1 cellular context compared by ENCODE assay signal in the genomic region with DNA sequence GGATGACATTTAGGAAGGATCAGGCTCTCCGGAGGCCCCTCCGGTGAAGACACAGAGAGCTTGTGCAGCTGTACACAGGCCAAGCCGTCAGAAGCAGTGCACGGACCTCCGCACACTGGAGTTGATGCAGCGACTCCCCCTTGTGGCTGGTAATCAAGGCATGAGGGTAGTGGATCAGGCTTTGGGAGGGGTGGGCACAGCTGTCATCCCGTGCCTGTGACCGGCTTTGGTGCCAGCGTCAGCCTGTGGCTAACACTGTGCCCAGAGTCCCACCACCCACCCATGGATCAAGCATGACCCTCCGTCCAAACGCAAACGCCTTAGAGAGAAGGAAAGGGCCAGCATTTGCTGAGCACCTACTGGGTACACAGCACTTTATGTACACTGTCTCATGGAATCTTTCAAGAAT.
TF ChIP-seq lines count a peak whose summit lies in the region.

No MANE protein-coding gene starts in this region.

TF ChIP-seq in HepG2, 621 proteins besides CTCF, POLR2A, EP300 and RAD21 (continued from another document):
- TF ChIP-seq, protein P1, sequence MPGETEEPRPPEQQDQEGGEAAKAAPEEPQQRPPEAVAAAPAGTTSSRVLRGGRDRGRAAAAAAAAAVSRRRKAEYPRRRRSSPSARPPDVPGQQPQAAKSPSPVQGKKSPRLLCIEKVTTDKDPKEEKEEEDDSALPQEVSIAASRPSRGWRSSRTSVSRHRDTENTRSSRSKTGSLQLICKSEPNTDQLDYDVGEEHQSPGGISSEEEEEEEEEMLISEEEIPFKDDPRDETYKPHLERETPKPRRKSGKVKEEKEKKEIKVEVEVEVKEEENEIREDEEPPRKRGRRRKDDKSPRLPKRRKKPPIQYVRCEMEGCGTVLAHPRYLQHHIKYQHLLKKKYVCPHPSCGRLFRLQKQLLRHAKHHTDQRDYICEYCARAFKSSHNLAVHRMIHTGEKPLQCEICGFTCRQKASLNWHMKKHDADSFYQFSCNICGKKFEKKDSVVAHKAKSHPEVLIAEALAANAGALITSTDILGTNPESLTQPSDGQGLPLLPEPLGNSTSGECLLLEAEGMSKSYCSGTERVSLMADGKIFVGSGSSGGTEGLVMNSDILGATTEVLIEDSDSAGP (CRISPR knock-in tag; IDR thresholded peaks at IDR 0.05; ENCODE audit: borderline replicate concordance), result 0 out of 2 replicates have a peak, but pooled peaks have one; percentile 21
- no peak for TF ChIP-seq SMAD3 (CRISPR knock-in tag; IDR thresholded peaks at IDR 0.05)
- TF ChIP-seq, protein P2, sequence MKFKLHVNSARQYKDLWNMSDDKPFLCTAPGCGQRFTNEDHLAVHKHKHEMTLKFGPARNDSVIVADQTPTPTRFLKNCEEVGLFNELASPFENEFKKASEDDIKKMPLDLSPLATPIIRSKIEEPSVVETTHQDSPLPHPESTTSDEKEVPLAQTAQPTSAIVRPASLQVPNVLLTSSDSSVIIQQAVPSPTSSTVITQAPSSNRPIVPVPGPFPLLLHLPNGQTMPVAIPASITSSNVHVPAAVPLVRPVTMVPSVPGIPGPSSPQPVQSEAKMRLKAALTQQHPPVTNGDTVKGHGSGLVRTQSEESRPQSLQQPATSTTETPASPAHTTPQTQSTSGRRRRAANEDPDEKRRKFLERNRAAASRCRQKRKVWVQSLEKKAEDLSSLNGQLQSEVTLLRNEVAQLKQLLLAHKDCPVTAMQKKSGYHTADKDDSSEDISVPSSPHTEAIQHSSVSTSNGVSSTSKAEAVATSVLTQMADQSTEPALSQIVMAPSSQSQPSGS (CRISPR knock-in tag; IDR thresholded peaks at IDR 0.05), result no peak
- TF ChIP-seq KDM2A (CRISPR knock-in tag; IDR thresholded peaks at IDR 0.05; ENCODE audit: borderline replicate concordance, low read depth), result no peak
- TF ChIP-seq IRF2 (CRISPR knock-in tag; IDR thresholded peaks at IDR 0.05), result no peak
- TF ChIP-seq, protein P3, sequence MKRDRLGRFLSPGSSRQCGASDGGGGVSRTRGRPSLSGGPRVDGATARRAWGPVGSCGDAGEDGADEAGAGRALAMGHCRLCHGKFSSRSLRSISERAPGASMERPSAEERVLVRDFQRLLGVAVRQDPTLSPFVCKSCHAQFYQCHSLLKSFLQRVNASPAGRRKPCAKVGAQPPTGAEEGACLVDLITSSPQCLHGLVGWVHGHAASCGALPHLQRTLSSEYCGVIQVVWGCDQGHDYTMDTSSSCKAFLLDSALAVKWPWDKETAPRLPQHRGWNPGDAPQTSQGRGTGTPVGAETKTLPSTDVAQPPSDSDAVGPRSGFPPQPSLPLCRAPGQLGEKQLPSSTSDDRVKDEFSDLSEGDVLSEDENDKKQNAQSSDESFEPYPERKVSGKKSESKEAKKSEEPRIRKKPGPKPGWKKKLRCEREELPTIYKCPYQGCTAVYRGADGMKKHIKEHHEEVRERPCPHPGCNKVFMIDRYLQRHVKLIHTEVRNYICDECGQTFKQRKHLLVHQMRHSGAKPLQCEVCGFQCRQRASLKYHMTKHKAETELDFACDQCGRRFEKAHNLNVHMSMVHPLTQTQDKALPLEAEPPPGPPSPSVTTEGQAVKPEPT (CRISPR knock-in tag; IDR thresholded peaks at IDR 0.05; ENCODE audit: low read depth), result no peak
- TF ChIP-seq, protein P4, sequence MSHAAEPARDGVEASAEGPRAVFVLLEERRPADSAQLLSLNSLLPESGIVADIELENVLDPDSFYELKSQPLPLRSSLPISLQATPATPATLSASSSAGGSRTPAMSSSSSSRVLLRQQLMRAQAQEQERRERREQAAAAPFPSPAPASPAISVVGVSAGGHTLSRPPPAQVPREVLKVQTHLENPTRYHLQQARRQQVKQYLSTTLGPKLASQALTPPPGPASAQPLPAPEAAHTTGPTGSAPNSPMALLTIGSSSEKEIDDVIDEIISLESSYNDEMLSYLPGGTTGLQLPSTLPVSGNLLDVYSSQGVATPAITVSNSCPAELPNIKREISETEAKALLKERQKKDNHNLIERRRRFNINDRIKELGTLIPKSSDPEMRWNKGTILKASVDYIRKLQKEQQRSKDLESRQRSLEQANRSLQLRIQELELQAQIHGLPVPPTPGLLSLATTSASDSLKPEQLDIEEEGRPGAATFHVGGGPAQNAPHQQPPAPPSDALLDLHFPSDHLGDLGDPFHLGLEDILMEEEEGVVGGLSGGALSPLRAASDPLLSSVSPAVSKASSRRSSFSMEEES (CRISPR knock-in tag; IDR thresholded peaks at IDR 0.05), result no peak
- TF ChIP-seq FOXO4 (CRISPR knock-in tag; conservative IDR thresholded peaks at IDR 0.05), result no peak
- TF ChIP-seq ZNF704 (CRISPR knock-in tag; IDR thresholded peaks at IDR 0.05; ENCODE audit: borderline replicate concordance), result no peak
- TF ChIP-seq CENPX (CRISPR knock-in tag; IDR thresholded peaks at IDR 0.05), result no peak
- no peak for TF ChIP-seq MAZ (IDR thresholded peaks at IDR 0.05; ENCODE audit: borderline replicate concordance, low read depth, low read length)
- TF ChIP-seq MAZ (CRISPR knock-in tag; IDR thresholded peaks at IDR 0.05; ENCODE audit: low read depth), result 0 out of 2 replicates have a peak, but pooled peaks have one; percentile 25
- TF ChIP-seq BCL6 (CRISPR knock-in tag; IDR thresholded peaks at IDR 0.05), result no peak
- no peak for TF ChIP-seq ZNF678 (CRISPR knock-in tag; IDR thresholded peaks at IDR 0.05)
- TF ChIP-seq RXRA (CRISPR knock-in tag; IDR thresholded peaks at IDR 0.05), result no peak
- no peak for TF ChIP-seq ZNF629 (CRISPR knock-in tag; conservative IDR thresholded peaks at IDR 0.05)
- no peak for TF ChIP-seq ZFP41 (CRISPR knock-in tag; IDR thresholded peaks at IDR 0.05; ENCODE audit: borderline replicate concordance)
- no peak for TF ChIP-seq FOXA1 (IDR thresholded peaks at IDR 0.05)
- 0 out of 2 replicates have a peak, but pooled peaks have one; percentile 42 for TF ChIP-seq FOXA1 (CRISPR knock-in tag; IDR thresholded peaks at IDR 0.05)
- no peak for TF ChIP-seq ZNF407 (CRISPR knock-in tag; IDR thresholded peaks at IDR 0.05; ENCODE audit: not compliant biosample characterization)
- TF ChIP-seq SMC3 (IDR thresholded peaks at IDR 0.05; ENCODE audit: low read length), result peak; percentile 61; the same call in 1 of the 2 replicates
- TF ChIP-seq SRY (CRISPR knock-in tag; IDR thresholded peaks at IDR 0.05), result no peak
- no peak for TF ChIP-seq SMAD9 (CRISPR knock-in tag; IDR thresholded peaks at IDR 0.05)
- TF ChIP-seq ZBTB7A (CRISPR knock-in tag; IDR thresholded peaks at IDR 0.05), result no peak
